Comparison of ENCODE assay signal across 28 cellular contexts in genomic region chr3:178645503-178645902, GRCh38.
"Had no signal": no experiment of that assay in that cellular context is flagged by ENCODE, and none has a peak within 500 bp of the region (broad histone marks: within the 10 kb centered on the region; RNA-seq: fewer than 3 reads in every experiment).

No MANE protein-coding gene starts in this region.

- ATAC-seq: activated CD4-positive, CD25-positive, alpha-beta regulatory T cell treated with anti-CD3 and anti-CD28 coated beads, Interleukin-2, amount 50 U/mL, for 24 hours; activated CD8-positive, alpha-beta T cell treated with anti-CD3 and anti-CD28 coated beads for 36 hours; activated T-cell treated with anti-CD3 and anti-CD28 coated beads, Interleukin-2, amount 50 U/mL, for 4 hours; activated T-helper 17 cell treated with anti-CD3 and anti-CD28 coated beads, Interleukin-2, amount 50 U/mL, for 72 hours; gastroesophageal sphincter; T-helper 17 cell had no signal

- H3K27ac ChIP-seq: brain microvascular endothelial cell, epithelial cell of prostate, esophagus squamous epithelium, gastroesophageal sphincter, WERI-Rb-1 had no signal

- H3K4me3 Mint-ChIP-seq: activated B cell treated with CpG ODN at 0.5 μM for 24 hours; activated CD8-positive, alpha-beta T cell treated with anti-CD3 and anti-CD28 coated beads for 36 hours; activated naive CD8-positive, alpha-beta T cell; activated T-cell treated with anti-CD3 and anti-CD28 coated beads, Interleukin-2, amount 50 U/mL, for 4 hours; activated T-helper 17 cell treated with anti-CD3 and anti-CD28 coated beads, Interleukin-2, amount 50 U/mL, for 72 hours; T-helper 17 cell; T-helper 2 cell treated with Interferon-gamma antibody and Interleukin-4, amounts not matched to agents 5 μg/mL and 100 μg/mL, for 36 hours had no signal

- H3K36me3 Mint-ChIP-seq: activated naive CD8-positive, alpha-beta T cell had no signal

- H3K9me3 Mint-ChIP-seq: activated CD8-positive, alpha-beta T cell treated with anti-CD3 and anti-CD28 coated beads for 36 hours; activated T-cell treated with anti-CD3 and anti-CD28 coated beads, Interleukin-2, amount 50 U/mL, for 4 hours; T-helper 2 cell treated with Interferon-gamma antibody and Interleukin-4, amounts not matched to agents 5 μg/mL and 100 μg/mL, for 36 hours had no signal

- DNase-seq: activated B cell treated with CpG ODN at 0.5 μM for 24 hours; activated CD4-positive, alpha-beta T cell treated with anti-CD3 and anti-CD28 coated beads for 48 hours; activated CD4-positive, alpha-beta T cell treated with anti-CD3 and anti-CD28 coated beads, Interleukin-2, amount 50 U/mL, for 1 hour; activated CD4-positive, alpha-beta T cell treated with anti-CD3 and anti-CD28 coated beads, Interleukin-2, amount 50 U/mL, for 48 hours; activated CD8-positive, alpha-beta memory T cell treated with anti-CD3 and anti-CD28 coated beads for 24 hours; activated CD8-positive, alpha-beta T cell treated with anti-CD3 and anti-CD28 coated beads for 36 hours; activated effector memory CD4-positive, alpha-beta T cell treated with Interleukin-2 at 50 U/mL for 16 hours; activated gamma-delta T cell treated with Interleukin-2 at 50 U/mL for 16 hours; activated naive CD4-positive, alpha-beta T cell treated with anti-CD3 and anti-CD28 coated beads, Interleukin-2, amount 50 U/mL, for 16 hours; activated naive CD4-positive, alpha-beta T cell treated with Interleukin-2 at 50 U/mL for 16 hours; activated T-cell treated with anti-CD3 and anti-CD28 coated beads, Interleukin-2, amount 50 U/mL, for 4 hours; amniotic stem cell; brain microvascular endothelial cell; cortex of kidney; dermis blood vessel endothelial cell; effector CD8-positive, alpha-beta T cell; esophagus squamous epithelium; foreskin melanocyte; T-helper 1 cell; T-helper 17 cell; T1000; WERI-Rb-1 had no signal

- H3K9me3 ChIP-seq: esophagus squamous epithelium, gastroesophageal sphincter had no signal

- H3K36me3 ChIP-seq: brain microvascular endothelial cell, esophagus squamous epithelium, gastroesophageal sphincter, WERI-Rb-1 had no signal

- H3K4me1 Mint-ChIP-seq: activated B cell treated with CpG ODN at 0.5 μM for 24 hours; activated T-helper 17 cell treated with anti-CD3 and anti-CD28 coated beads, Interleukin-2, amount 50 U/mL, for 72 hours; T-helper 17 cell had no signal

- H3K27me3 Mint-ChIP-seq: activated B cell treated with CpG ODN at 0.5 μM for 24 hours; activated CD8-positive, alpha-beta T cell treated with anti-CD3 and anti-CD28 coated beads for 36 hours had no signal

- H3K4me3 ChIP-seq: esophagus squamous epithelium, gastroesophageal sphincter had no signal

- H3K27ac Mint-ChIP-seq: activated B cell treated with CpG ODN at 0.5 μM for 24 hours; activated CD8-positive, alpha-beta T cell treated with anti-CD3 and anti-CD28 coated beads for 36 hours; activated naive CD8-positive, alpha-beta T cell; activated T-helper 17 cell treated with anti-CD3 and anti-CD28 coated beads, Interleukin-2, amount 50 U/mL, for 72 hours; T-helper 17 cell; T-helper 2 cell treated with Interferon-gamma antibody and Interleukin-4, amounts not matched to agents 5 μg/mL and 100 μg/mL, for 36 hours had no signal

- H3K27me3 ChIP-seq: brain microvascular endothelial cell, esophagus squamous epithelium, gastroesophageal sphincter had no signal
